In the genomic region with DNA sequence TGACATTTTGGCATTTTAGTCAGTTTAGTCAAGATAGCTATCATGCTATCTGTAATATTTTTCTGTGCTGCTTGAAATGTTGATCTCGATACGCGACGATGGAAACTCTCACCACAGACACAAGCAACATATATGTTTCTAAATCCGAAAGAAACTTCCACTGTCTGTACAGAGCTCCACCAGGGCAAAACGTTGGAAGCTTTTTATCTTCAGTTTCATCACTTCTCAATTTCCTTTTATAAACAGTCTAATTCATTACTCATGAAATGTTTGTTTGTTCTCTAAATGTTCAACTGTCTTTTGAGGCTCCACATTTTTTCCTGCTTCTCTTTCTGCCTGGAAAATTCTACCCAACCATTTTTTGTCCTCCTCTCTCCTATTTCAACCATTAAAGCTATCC, we compare ENCODE assay signal across 26 cellular contexts.
DNase-seq lines count a peak whose midpoint lies in the region; ATAC-seq, FAIRE-seq and TF ChIP-seq lines count a peak whose summit lies in the region.
"Had no signal": no experiment of that assay in that cellular context is flagged by ENCODE, and none has a peak within 500 bp of the region (broad histone marks: within the 10 kb centered on the region; RNA-seq: fewer than 3 reads in every experiment).

No MANE protein-coding gene starts in this region.

- no peaks in the 10 kb centered on the region for H3K79me2 ChIP-seq in HCT116 (ENCODE audit: insufficient read depth, low read length)
- H3K79me2 ChIP-seq in endothelial cell of umbilical vein (ENCODE audit: control insufficient read depth, insufficient read depth, low read length) = no peaks in the 10 kb centered on the region
- H3K79me2 ChIP-seq in trophoblast cell (ENCODE audit: control insufficient read depth, insufficient read depth, low read length, poor library complexity) = no peaks in the 10 kb centered on the region
- no peaks in the 10 kb centered on the region for H3K79me2 ChIP-seq in mesendoderm (ENCODE audit: control insufficient read depth, insufficient read depth, low read length)

- ATAC-seq in HCT116 = no peak
- ATAC-seq: right cardiac atrium had no signal

- H4K20me1 ChIP-seq in HCT116 (ENCODE audit: insufficient read depth) = no peaks in the 10 kb centered on the region
- no peaks in the 10 kb centered on the region for H4K20me1 ChIP-seq in endothelial cell of umbilical vein (replicated peaks; ENCODE audit: control insufficient read depth, extremely low read depth, insufficient read depth, low read length)

- H2BK15ac ChIP-seq in mesendoderm (replicated peaks; ENCODE audit: low read depth) = no peak overlapping the region

- no peak overlapping the region for H4K91ac ChIP-seq in trophoblast cell (ENCODE audit: low read depth, low read length)

- H3K23ac ChIP-seq in trophoblast cell (ENCODE audit: low read length) = no peak overlapping the region
- no peak overlapping the region for H3K23ac ChIP-seq in mesendoderm (ENCODE audit: low read length)

- BruUV-seq in HCT116 (replicated peaks; lab: Mats Ljungman, UMichigan) (no TSS peak), endothelial cell of umbilical vein (replicated peaks; lab: Mats Ljungman, UMichigan) (no TSS peak)

- H2AK5ac ChIP-seq in trophoblast cell (ENCODE audit: low read length) = no peak overlapping the region
- H2AK5ac ChIP-seq in mesendoderm (ENCODE audit: low read length) = no peak overlapping the region

- H3K14ac ChIP-seq in trophoblast cell (ENCODE audit: low read length) = no peak overlapping the region

- no peak overlapping the region for H3K4ac ChIP-seq in trophoblast cell (ENCODE audit: low read depth, low read length)
- H3K4ac ChIP-seq in mesendoderm (ENCODE audit: low read depth, low read length) = no peak overlapping the region

- H3K4me2 ChIP-seq in HCT116 (ENCODE audit: low read length) (no peak overlapping the region), endothelial cell of umbilical vein (ENCODE audit: insufficient read depth, low read length) (peak overlapping the region; percentile 79), trophoblast cell (ENCODE audit: low read length) (no peak overlapping the region), mesendoderm (ENCODE audit: low read length) (no peak overlapping the region)

- no peak overlapping the region for H3K18ac ChIP-seq in trophoblast cell (ENCODE audit: low read length)
- H3K18ac ChIP-seq in mesendoderm (ENCODE audit: low read length) = no peak overlapping the region

- TF ChIP-seq CTCF in HCT116 (IDR thresholded peaks at IDR 0.05 in 2 of 3, conservative IDR thresholded peaks at IDR 0.05 in 1 of 3; ENCODE audit: borderline replicate concordance in 1 of 3, insufficient read depth in 1 of 3, low read depth in 2 of 3, low read length in 2 of 3) (no peak), endothelial cell of umbilical vein (IDR thresholded peaks at IDR 0.05; ENCODE audit: extremely low read depth in 1 of 2, insufficient read depth in 1 of 2, low read depth in 1 of 2, low read length in 2 of 2) (no peak)

- H4K5ac ChIP-seq in mesendoderm (ENCODE audit: low read length) = no peak overlapping the region

- intact Hi-C loops in HCT116 (cut with micrococcal nuclease) (no loop called here), endothelial cell of umbilical vein (cut with micrococcal nuclease) (no loop called here)

- H4K8ac ChIP-seq in trophoblast cell (ENCODE audit: low read depth, low read length) (no peak overlapping the region), mesendoderm (ENCODE audit: low read depth, low read length) (no peak overlapping the region)

- dilution Hi-C loops in endothelial cell of umbilical vein (cut with MboI; ENCODE audit: extremely low pct_ligation_motif_present, low sequenced_read_pairs) = no loop called here

- no peak overlapping the region for H2BK5ac ChIP-seq in trophoblast cell (ENCODE audit: low read depth, low read length, poor library complexity)
- no peak overlapping the region for H2BK5ac ChIP-seq in mesendoderm (ENCODE audit: low read length)

- peaks cover 0 to 8% of the 10 kb centered on the region in 2 experiments; a peak in 1 of 4 replicates for H3K4me1 ChIP-seq in HCT116 (ENCODE audit: control insufficient read depth in 1 of 2, insufficient read depth in 2 of 2, low read length in 2 of 2)
- peaks cover 25% of the 10 kb centered on the region for H3K4me1 ChIP-seq in endothelial cell of umbilical vein (ENCODE audit: control insufficient read depth, extremely low read depth, insufficient read depth, low read length)
- H3K4me1 ChIP-seq in trophoblast cell (ENCODE audit: control insufficient read depth in 1 of 2, insufficient read depth in 2 of 2, low read length in 2 of 2) = no peaks in the 10 kb centered on the region
- no peaks in the 10 kb centered on the region for H3K4me1 ChIP-seq in mesendoderm (ENCODE audit: control insufficient read depth, low read depth, low read length)
- H3K4me1 ChIP-seq: left ventricle myocardium inferior, testis had no signal

- DNase-seq in A172 (ENCODE audit: low spot score) (peak; percentile 2), HCT116 (ENCODE audit: low read depth, low spot score) (no peak), amniotic epithelial cell (ENCODE audit: low read depth) (peak; percentile 34), endothelial cell of umbilical vein (ENCODE audit: low read depth, low spot score) (peak; percentile 58), DMS79 (lab: John Stamatoyannopoulos, UW) (no peak), NCI-H69 (lab: John Stamatoyannopoulos, UW) (no peak), trophoblast cell (no peak), mesendoderm (no peak)
- DNase-seq: 8988T; activated B cell treated with CpG ODN at 0.5 μM for 24 hours; activated CD4-positive, alpha-beta T cell treated with anti-CD3 and anti-CD28 coated beads, Interleukin-2, amount 50 U/mL, for 1 hour; activated gamma-delta T cell; activated naive CD8-positive, alpha-beta T cell treated with anti-CD3 and anti-CD28 coated beads for 36 hours; activated T-cell treated with anti-CD3 and anti-CD28 coated beads, Interleukin-2, amount 50 U/mL, for 24 hours; islet precursor cell; left ventricle myocardium inferior; NCI-H1694; NCI-H446; NCI-H82; posterior cingulate gyrus; right cardiac atrium; RPMI8226; stimulated activated CD4-positive, alpha-beta T cell treated with anti-CD3 and anti-CD28 coated beads, Interleukin-1b, Interleukin-23, amount 100 ng/mL, for 48 hours; testis had no signal

- peak; percentile 8 for FAIRE-seq in endothelial cell of umbilical vein (lab: Jason Lieb, UNC)
- FAIRE-seq: GM12891, urothelium cell line had no signal

- H2BK120ac ChIP-seq in trophoblast cell (ENCODE audit: insufficient read depth, low read length, poor library complexity) (no peak overlapping the region), mesendoderm (ENCODE audit: low read depth, low read length) (no peak overlapping the region)

- H3K9me1 ChIP-seq in endothelial cell of umbilical vein (replicated peaks; ENCODE audit: control insufficient read depth, extremely low read depth, insufficient read depth, low read length) = no peaks in the 10 kb centered on the region

- H2BK12ac ChIP-seq in trophoblast cell (ENCODE audit: low read length) = no peak overlapping the region

- TF ChIP-seq POLR2A in HCT116 (IDR thresholded peaks at IDR 0.05; ENCODE audit: borderline replicate concordance, extremely low read depth, insufficient read depth, insufficient read length) (no peak), endothelial cell of umbilical vein (IDR thresholded peaks at IDR 0.05; ENCODE audit: low read depth, low read length) (no peak)

- no peaks in the 10 kb centered on the region for H3K9me2 ChIP-seq in HCT116 (ENCODE audit: insufficient read depth)

- no peaks in the 10 kb centered on the region for H3K27me3 ChIP-seq in HCT116 (ENCODE audit: insufficient read depth, low read length)
- no peaks in the 10 kb centered on the region for H3K27me3 ChIP-seq in endothelial cell of umbilical vein (ENCODE audit: control insufficient read depth in 2 of 2, insufficient read depth in 2 of 2, low read length in 2 of 2)
- no peaks in the 10 kb centered on the region for H3K27me3 ChIP-seq in trophoblast cell (ENCODE audit: insufficient read depth, low read length)
- no peaks in the 10 kb centered on the region for H3K27me3 ChIP-seq in mesendoderm (ENCODE audit: insufficient read depth, low read length, poor library complexity)
- H3K27me3 ChIP-seq: testis had no signal

- H3K27ac ChIP-seq in HCT116 (ENCODE audit: low read depth, low read length) (no peak overlapping the region), endothelial cell of umbilical vein (ENCODE audit: insufficient read depth, low read depth, low read length) (peak overlapping the region; percentile 7), trophoblast cell (ENCODE audit: low read depth, low read length) (no peak overlapping the region), mesendoderm (ENCODE audit: low read depth, low read length) (no peak overlapping the region)
- H3K27ac ChIP-seq: left ventricle myocardium inferior, testis had no signal

- H3K56ac ChIP-seq in mesendoderm (ENCODE audit: low read length) = no peak overlapping the region

- H3K4me3 ChIP-seq in HCT116 (replicated peaks in 1 of 2; ENCODE audit: low read depth in 1 of 2, low read length in 2 of 2) (no peak overlapping the region), endothelial cell of umbilical vein (replicated peaks in 1 of 3; ENCODE audit: insufficient read depth in 1 of 3, low read depth in 1 of 3, low read length in 3 of 3) (no peak overlapping the region), trophoblast cell (ENCODE audit: low read depth, low read length) (no peak overlapping the region), mesendoderm (ENCODE audit: low read length) (no peak overlapping the region)
- H3K4me3 ChIP-seq: left ventricle myocardium inferior, testis had no signal

- CTCF ChIA-PET in HCT116 (lab: Charles Lee) (no interaction called here), endothelial cell of umbilical vein (lab: Charles Lee) (interaction anchor here (1.1 to 2.7 kb wide), 5 partner anchors 9 to 76 kb away, joined by 3 to 7 read pairs (median 5); no protein-coding TSS in a partner anchor)

- H2AFZ ChIP-seq in HCT116 (ENCODE audit: low read depth, low read length, poor library complexity, severe bottlenecking) (peak overlapping the region; percentile 27), endothelial cell of umbilical vein (ENCODE audit: low read depth, low read length) (peak overlapping the region; percentile 59), trophoblast cell (ENCODE audit: insufficient read depth, low read length, poor library complexity) (no peak overlapping the region)

- H3K9ac ChIP-seq in HCT116 (ENCODE audit: low read length) (no peak overlapping the region), endothelial cell of umbilical vein (replicated peaks; ENCODE audit: extremely low read depth, insufficient read depth, low read length) (no peak overlapping the region), trophoblast cell (ENCODE audit: low read length) (no peak overlapping the region), mesendoderm (ENCODE audit: low read length) (no peak overlapping the region)

- no peaks in the 10 kb centered on the region for H3K36me3 ChIP-seq in HCT116 (ENCODE audit: control insufficient read depth in 1 of 2, insufficient read depth in 2 of 2, low read length in 2 of 2)
- H3K36me3 ChIP-seq in endothelial cell of umbilical vein (ENCODE audit: control insufficient read depth in 2 of 2, extremely low read depth in 1 of 2, insufficient read depth in 2 of 2, low read length in 2 of 2) = no peaks in the 10 kb centered on the region
- no peaks in the 10 kb centered on the region for H3K36me3 ChIP-seq in trophoblast cell (ENCODE audit: control insufficient read depth in 1 of 2, insufficient read depth in 2 of 2, low read length in 2 of 2)
- H3K36me3 ChIP-seq in mesendoderm (ENCODE audit: control insufficient read depth, insufficient read depth, low read length) = no peaks in the 10 kb centered on the region
- H3K36me3 ChIP-seq: left ventricle myocardium inferior had no signal

- no peak for TF ChIP-seq RAD21 in HCT116 (IDR thresholded peaks at IDR 0.05; ENCODE audit: low read depth)

- RAD21 ChIA-PET in HCT116 (lab: Charles Lee; ENCODE audit: low non-redundant PET in 1 of 2, low total read pairs in 2 of 2, uncharacterized antibody in 2 of 2, unreplicated experiment in 2 of 2) = no interaction called here

- POLR2A ChIA-PET in HCT116 (lab: Charles Lee) (interaction anchor here (1.5 kb wide), 1 partner anchor 10 kb away, joined by 3 read pairs; no protein-coding TSS in a partner anchor), endothelial cell of umbilical vein (lab: Charles Lee) (no interaction called here)

- H3K79me1 ChIP-seq in trophoblast cell (ENCODE audit: low read length) (no peaks in the 10 kb centered on the region), mesendoderm (ENCODE audit: low read length) (no peaks in the 10 kb centered on the region)

- H3K9me3 ChIP-seq in HCT116 (ENCODE audit: control insufficient read depth in 1 of 2, insufficient read depth in 1 of 2, low read depth in 1 of 2, low read length in 2 of 2) (no peaks in the 10 kb centered on the region), endothelial cell of umbilical vein (replicated peaks; ENCODE audit: control insufficient read depth, insufficient read depth, low read length) (no peaks in the 10 kb centered on the region), trophoblast cell (ENCODE audit: insufficient read depth, low read depth, low read length) (no peaks in the 10 kb centered on the region)
- H3K9me3 ChIP-seq: left ventricle myocardium inferior, testis had no signal

- H4K12ac ChIP-seq in trophoblast cell (ENCODE audit: low read depth, low read length) = no peak overlapping the region

- no CpG with 5 or more reads among the region's 6 CpGs for WGBS in trophoblast cell (ENCODE audit: extremely low coverage, insufficient coverage, insufficient read length)
- no CpG with 5 or more reads among the region's 6 CpGs for WGBS in mesendoderm (ENCODE audit: extremely low coverage, insufficient coverage, low lambda C conversion rate)

Comparison
In these comparisons a context has a peak if more than half of its experiments do, and no peak if none do; other contexts are left out.
1. DNase-seq: peak in A172 (single experiment), amniotic epithelial cell (single experiment) and endothelial cell of umbilical vein (single experiment); none in HCT116 (single experiment), DMS79 (single experiment), NCI-H69 (single experiment), trophoblast cell (0 of 2) and mesendoderm (single experiment).